ENCODE assay signal across 1 cellular context in the genomic region with DNA sequence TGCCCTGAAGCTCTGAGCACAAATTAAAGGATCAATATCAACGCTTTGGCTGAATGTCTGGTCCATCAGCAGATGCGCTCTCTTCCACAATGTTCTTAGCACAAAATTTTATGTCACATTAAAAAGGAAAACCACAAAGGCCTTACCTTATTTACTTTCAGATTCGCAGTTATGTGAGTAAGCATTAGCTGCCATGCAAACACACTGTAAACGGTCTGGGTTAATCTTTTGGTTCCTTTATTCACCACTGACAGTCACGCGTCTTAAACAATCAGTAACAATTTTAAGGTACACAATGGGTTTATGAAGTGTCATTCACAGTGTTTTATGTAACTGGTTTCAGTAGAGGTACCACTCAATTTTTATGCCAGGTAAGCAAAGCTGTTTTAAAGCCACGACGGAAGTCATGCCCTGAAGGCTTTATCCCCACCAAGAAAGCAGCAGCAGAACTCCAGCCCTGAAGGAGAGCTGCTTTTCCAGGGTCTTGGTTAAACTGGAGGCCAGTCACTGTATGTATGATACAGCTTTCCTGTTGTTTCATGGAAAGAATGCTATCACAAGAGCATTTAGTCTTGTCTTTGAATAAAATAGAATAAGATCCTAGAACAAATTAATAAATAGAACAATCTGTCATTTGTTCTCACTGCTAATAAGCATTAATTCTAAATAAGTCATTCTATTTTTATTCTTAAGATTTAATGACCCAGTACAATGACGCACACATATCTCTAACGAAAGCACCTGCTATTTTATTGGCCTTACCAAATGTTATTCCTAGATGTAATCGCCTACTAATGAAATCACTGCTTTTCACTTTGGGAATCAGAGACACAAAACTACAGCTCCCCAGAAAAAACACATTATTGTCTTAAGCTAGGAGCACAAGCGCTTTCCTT.
TF ChIP-seq lines count a peak whose summit lies in the region.

No MANE protein-coding gene starts in this region.

TF ChIP-seq in SK-N-SH, 30 proteins besides CTCF, POLR2A, EP300 and RAD21 (continued from another document):
- TF ChIP-seq, protein P1, sequence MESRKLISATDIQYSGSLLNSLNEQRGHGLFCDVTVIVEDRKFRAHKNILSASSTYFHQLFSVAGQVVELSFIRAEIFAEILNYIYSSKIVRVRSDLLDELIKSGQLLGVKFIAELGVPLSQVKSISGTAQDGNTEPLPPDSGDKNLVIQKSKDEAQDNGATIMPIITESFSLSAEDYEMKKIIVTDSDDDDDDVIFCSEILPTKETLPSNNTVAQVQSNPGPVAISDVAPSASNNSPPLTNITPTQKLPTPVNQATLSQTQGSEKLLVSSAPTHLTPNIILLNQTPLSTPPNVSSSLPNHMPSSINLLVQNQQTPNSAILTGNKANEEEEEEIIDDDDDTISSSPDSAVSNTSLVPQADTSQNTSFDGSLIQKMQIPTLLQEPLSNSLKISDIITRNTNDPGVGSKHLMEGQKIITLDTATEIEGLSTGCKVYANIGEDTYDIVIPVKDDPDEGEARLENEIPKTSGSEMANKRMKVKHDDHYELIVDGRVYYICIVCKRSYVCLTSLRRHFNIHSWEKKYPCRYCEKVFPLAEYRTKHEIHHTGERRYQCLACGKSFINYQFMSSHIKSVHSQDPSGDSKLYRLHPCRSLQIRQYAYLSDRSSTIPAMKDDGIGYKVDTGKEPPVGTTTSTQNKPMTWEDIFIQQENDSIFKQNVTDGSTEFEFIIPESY (IDR thresholded peaks at IDR 0.05; ENCODE audit: borderline replicate concordance, low read depth) = no peak
- TF ChIP-seq NFIC (IDR thresholded peaks at IDR 0.05; ENCODE audit: borderline replicate concordance) (no peak), RCOR1 (IDR thresholded peaks at IDR 0.05; ENCODE audit: low read length) (no peak), CHD2 (IDR thresholded peaks at IDR 0.05; ENCODE audit: low read length, partially characterized antibody) (no peak)
- TF ChIP-seq, protein P2, sequence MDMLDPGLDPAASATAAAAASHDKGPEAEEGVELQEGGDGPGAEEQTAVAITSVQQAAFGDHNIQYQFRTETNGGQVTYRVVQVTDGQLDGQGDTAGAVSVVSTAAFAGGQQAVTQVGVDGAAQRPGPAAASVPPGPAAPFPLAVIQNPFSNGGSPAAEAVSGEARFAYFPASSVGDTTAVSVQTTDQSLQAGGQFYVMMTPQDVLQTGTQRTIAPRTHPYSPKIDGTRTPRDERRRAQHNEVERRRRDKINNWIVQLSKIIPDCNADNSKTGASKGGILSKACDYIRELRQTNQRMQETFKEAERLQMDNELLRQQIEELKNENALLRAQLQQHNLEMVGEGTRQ (IDR thresholded peaks at IDR 0.05; ENCODE audit: borderline replicate concordance, low read depth, low read length) = no peak
